3 cellular contexts compared by ENCODE assay signal in genomic region chr10:104465575-104465974, GRCh38.
DNase-seq lines count a peak whose midpoint lies in the region; ATAC-seq and TF ChIP-seq lines count a peak whose summit lies in the region.
"Not testable (repeated sequence)": the region's sequence is repeated elsewhere in the genome, so short reads cannot be mapped to it uniquely, and the experiment has no call there.

No MANE protein-coding gene starts in this region.

- peak; percentile 30 for DNase-seq in left cardiac atrium
- peak; percentile 38 to 65 (median 63) for DNase-seq in right cardiac atrium

- not testable (repeated sequence) for H3K9me3 ChIP-seq in HEK293 (ENCODE audit: control insufficient read depth, insufficient read depth, low read depth, low read length); right cardiac atrium (ENCODE audit: control insufficient read depth, low read length)

- not testable (repeated sequence) for H3K4me1 ChIP-seq in HEK293 (ENCODE audit: control insufficient read depth, insufficient read depth, low read length); right cardiac atrium (ENCODE audit: control insufficient read depth, insufficient read depth, low read length)

- TF ChIP-seq CTCF in HEK293 (tag by site-specific recombination; IDR thresholded peaks at IDR 0.05) = not testable (repeated sequence)

- H3K27me3 ChIP-seq in right cardiac atrium (ENCODE audit: control insufficient read depth, insufficient read depth) = not testable (repeated sequence)

- H3K36me3 ChIP-seq in HEK293 (ENCODE audit: control insufficient read depth in 2 of 2, insufficient read depth in 1 of 2, low read length in 2 of 2) = not testable (repeated sequence)

- H3K4me3 ChIP-seq in HEK293 (ENCODE audit: low read depth, low read length); right cardiac atrium (ENCODE audit: low read length): not testable (repeated sequence)

- H3K27ac ChIP-seq in HEK293 (ENCODE audit: extremely low read depth, low read depth, low read length); right cardiac atrium (ENCODE audit: low read length): not testable (repeated sequence)

- not testable (repeated sequence) for ATAC-seq in left cardiac atrium, right cardiac atrium

- POLR2A ChIA-PET in HEK293 (lab: Yijun Ruan, JAX) = not testable (repeated sequence)

- intact Hi-C loops in left cardiac atrium (cut with DNase I); right cardiac atrium (cut with DNase I): not testable (repeated sequence)

- CTCF ChIA-PET in HEK293 (lab: Yijun Ruan, JAX) = not testable (repeated sequence)

TF ChIP-seq in HEK293, 187 proteins besides CTCF, POLR2A, EP300 and RAD21:
- TF ChIP-seq SCRT2 (tag by site-specific recombination; IDR thresholded peaks at IDR 0.05) = 0 out of 2 replicates have a peak, but pooled peaks have one; percentile 18
